ENCODE assay signal across 23 cellular contexts in genomic region chr3:57093489-57093888, GRCh38. TPM values are rescaled to one million over a fixed set of nuclear protein-coding genes. Genes with fewer than 3 reads are reported as not detected.
"Had no signal": no experiment of that assay in that cellular context is flagged by ENCODE, and none has a peak within 500 bp of the region (broad histone marks: within the 10 kb centered on the region; RNA-seq: fewer than 3 reads in every experiment).

No MANE protein-coding gene starts in this region.

- ATAC-seq: activated T-cell treated with anti-CD3 and anti-CD28 coated beads, Interleukin-2, amount 50 U/mL, for 4 hours; foreskin keratinocyte; mucosa of descending colon; natural killer cell; sciatic nerve; stimulated activated naive CD8-positive, alpha-beta T cell treated with anti-CD3 and anti-CD28 coated beads, Interleukin-15, Interleukin-2, amounts not matched to agents 100 U/mL and 50 U/mL, for 24 hours had no signal

- H3K27me3 ChIP-seq: brain microvascular endothelial cell, dorsolateral prefrontal cortex, esophagus squamous epithelium, foreskin keratinocyte had no signal

- H3K9me3 Mint-ChIP-seq: activated CD4-positive, alpha-beta memory T cell treated with anti-CD3 and anti-CD28 coated beads for 36 hours; activated T-cell treated with anti-CD3 and anti-CD28 coated beads, Interleukin-2, amount 50 U/mL, for 4 hours; natural killer cell; T-helper 2 cell treated with Interferon-gamma antibody and Interleukin-4, amounts not matched to agents 5 μg/mL and 100 μg/mL, for 36 hours had no signal

- H3K4me1 Mint-ChIP-seq: natural killer cell had no signal

- H3K36me3 ChIP-seq: brain microvascular endothelial cell had no signal

- DNase-seq: activated CD4-positive, alpha-beta memory T cell treated with anti-CD3 and anti-CD28 coated beads for 36 hours; activated CD4-positive, CD25-positive, alpha-beta regulatory T cell treated with anti-CD3 and anti-CD28 coated beads, Interleukin-2, amount 50 U/mL, for 72 hours; activated gamma-delta T cell; activated T-cell treated with anti-CD3 and anti-CD28 coated beads, Interleukin-2, amount 50 U/mL, for 4 hours; brain microvascular endothelial cell; dorsolateral prefrontal cortex; esophagus squamous epithelium; foreskin keratinocyte; head of caudate nucleus; mammary epithelial cell; mucosa of descending colon; natural killer cell; occipital lobe; stimulated activated CD4-positive, alpha-beta T cell treated with anti-CD3 and anti-CD28 coated beads, Interleukin-12 subunit alpha, Interleukin-12 subunit beta, amount 100 ng/mL, for 4 hours; stimulated activated CD4-positive, alpha-beta T cell treated with anti-CD3 and anti-CD28 coated beads, Interleukin-2, amount 100 ng/mL, for 48 hours; stimulated activated CD8-positive, alpha-beta memory T cell treated with anti-CD3 and anti-CD28 coated beads, Interleukin-4, amount 100 ng/mL, for 48 hours; stimulated activated naive CD8-positive, alpha-beta T cell treated with anti-CD3 and anti-CD28 coated beads, Interleukin-15, Interleukin-2, amounts not matched to agents 100 U/mL and 50 U/mL, for 24 hours had no signal

- H3K4me1 ChIP-seq: foreskin keratinocyte had no signal

- H3K27ac ChIP-seq: brain microvascular endothelial cell, dorsolateral prefrontal cortex, foreskin keratinocyte, thoracic aorta had no signal

- H3K36me3 Mint-ChIP-seq: activated CD4-positive, alpha-beta memory T cell treated with anti-CD3 and anti-CD28 coated beads for 36 hours; activated naive CD8-positive, alpha-beta T cell; natural killer cell had no signal

- H3K9me3 ChIP-seq: esophagus squamous epithelium, mucosa of descending colon, thoracic aorta had no signal

- H3K27me3 Mint-ChIP-seq: activated naive CD8-positive, alpha-beta T cell had no signal

- H3K27ac Mint-ChIP-seq: activated CD4-positive, alpha-beta memory T cell treated with anti-CD3 and anti-CD28 coated beads for 36 hours; activated naive CD8-positive, alpha-beta T cell; natural killer cell; progenitor cell of endocrine pancreas; T-helper 2 cell treated with Interferon-gamma antibody and Interleukin-4, amounts not matched to agents 5 μg/mL and 100 μg/mL, for 36 hours had no signal

- H3K4me3 ChIP-seq: dorsolateral prefrontal cortex, esophagus squamous epithelium, mucosa of descending colon had no signal

- H3K4me3 Mint-ChIP-seq: activated CD4-positive, alpha-beta memory T cell treated with anti-CD3 and anti-CD28 coated beads for 36 hours; activated naive CD8-positive, alpha-beta T cell; activated T-cell treated with anti-CD3 and anti-CD28 coated beads, Interleukin-2, amount 50 U/mL, for 4 hours; natural killer cell; T-helper 2 cell treated with Interferon-gamma antibody and Interleukin-4, amounts not matched to agents 5 μg/mL and 100 μg/mL, for 36 hours had no signal

RNA-seq across cellular contexts. Expression of gene SPATA12, which starts 33.0 kb away (rescaled TPM):
- total RNA-seq: activated CD4-positive, alpha-beta memory T cell treated with anti-CD3 and anti-CD28 coated beads for 36 hours; activated T-cell treated with anti-CD3 and anti-CD28 coated beads, Interleukin-2, amount 50 U/mL, for 4 hours; chondrocyte; foreskin keratinocyte; natural killer cell; occipital lobe; sciatic nerve; thoracic aorta had no signal
